21 cellular contexts compared by ENCODE assay signal in the genomic region with DNA sequence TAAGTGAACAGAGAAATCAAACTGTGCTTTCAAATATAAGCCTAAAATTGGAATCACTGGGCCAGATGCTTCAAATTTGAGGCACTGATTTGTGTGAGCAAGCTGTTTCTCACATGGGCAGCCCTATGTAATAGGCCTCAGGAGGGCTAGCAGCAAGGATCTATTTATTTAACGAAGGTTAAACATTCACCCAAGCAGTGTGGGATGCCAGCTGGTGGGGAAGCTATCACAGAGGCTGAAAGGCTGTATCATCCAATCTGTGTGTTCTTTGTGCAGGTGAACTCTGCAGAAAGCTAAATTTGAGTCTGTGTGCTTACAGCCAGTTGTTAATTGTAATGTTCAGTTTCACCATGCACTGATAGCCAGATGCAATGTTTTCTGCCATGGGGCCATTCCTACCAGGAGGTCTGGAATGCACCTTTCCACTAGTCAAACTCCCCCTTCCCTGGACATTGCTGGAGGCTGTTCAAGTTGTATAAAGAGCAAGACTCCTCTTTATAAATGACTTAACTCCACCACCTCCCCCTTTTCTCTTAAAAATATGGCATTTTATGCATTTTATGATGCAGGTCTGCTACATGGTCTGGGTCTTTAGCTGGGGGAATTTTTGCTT.
DNase-seq lines count a peak whose midpoint lies in the region; ATAC-seq and TF ChIP-seq lines count a peak whose summit lies in the region.
"Had no signal": no experiment of that assay in that cellular context is flagged by ENCODE, and none has a peak within 500 bp of the region (broad histone marks: within the 10 kb centered on the region; RNA-seq: fewer than 3 reads in every experiment).

No MANE protein-coding gene starts in this region.

- peak; percentile 58 for DNase-seq in COR-L47 (lab: John Stamatoyannopoulos, UW)
- peak; percentile 58 for DNase-seq in NCI-H1092 treated with DMSO at 0.1 percent for 48 hours (lab: John Stamatoyannopoulos, UW)
- DNase-seq in NCI-H748 (lab: John Stamatoyannopoulos, UW; ENCODE audit: unreplicated experiment) = peak; percentile 69
- DNase-seq in left lobe of liver (ENCODE audit: low spot score) = peak; percentile 56
- no peak for DNase-seq in activated CD8-positive, alpha-beta memory T cell treated with anti-CD3 and anti-CD28 coated beads, Interleukin-2, amount 50 U/mL, for 48 hours
- no peak for DNase-seq in activated CD4-positive, alpha-beta T cell treated with anti-CD3 and anti-CD28 coated beads, Interleukin-2, amount 50 U/mL, for 48 hours
- no peak for DNase-seq in SKM-1 (lab: John Stamatoyannopoulos, UW; ENCODE audit: unreplicated experiment)
- DNase-seq in foreskin fibroblast = no peak
- DNase-seq: hypothalamus; islet precursor cell; Kasumi-1; naive thymus-derived CD4-positive, alpha-beta T cell; NCI-H1105; substantia nigra; SW 1271 had no signal

- ATAC-seq in left lobe of liver = peak; percentile 94
- ATAC-seq: naive thymus-derived CD4-positive, alpha-beta T cell had no signal

- no peak for TF ChIP-seq CTCF in foreskin fibroblast (IDR thresholded peaks at IDR 0.05; ENCODE audit: low read depth, low read length)

- no peak overlapping the region for H3K4me3 ChIP-seq in foreskin fibroblast (ENCODE audit: low read depth in 1 of 2, low read length in 2 of 2)
- H3K4me3 ChIP-seq: ascending aorta, BLaER1, GM12878, HAP-1, right atrium auricular region, vagina had no signal

Comparison
In these comparisons a context has a peak if more than half of its experiments do, and no peak if none do; other contexts are left out.
1. DNase-seq: peak in COR-L47 (single experiment), NCI-H1092 treated with DMSO at 0.1 percent for 48 hours (single experiment), NCI-H748 (single experiment) and left lobe of liver (single experiment); none in activated CD8-positive, alpha-beta memory T cell treated with anti-CD3 and anti-CD28 coated beads, Interleukin-2, amount 50 U/mL, for 48 hours (single experiment), activated CD4-positive, alpha-beta T cell treated with anti-CD3 and anti-CD28 coated beads, Interleukin-2, amount 50 U/mL, for 48 hours (0 of 2), SKM-1 (single experiment) and foreskin fibroblast (0 of 2).